In genomic region chr4:6873792-6874461, GRCh38 we compare ENCODE assay signal across 9 cellular contexts. TPM values are rescaled to one million over a fixed set of nuclear protein-coding genes. Genes with fewer than 3 reads are reported as not detected.
DNase-seq lines count a peak whose midpoint lies in the region; ATAC-seq, FAIRE-seq and TF ChIP-seq lines count a peak whose summit lies in the region.
"Had no signal": no experiment of that assay in that cellular context is flagged by ENCODE, and none has a peak within 500 bp of the region (broad histone marks: within the 10 kb centered on the region; RNA-seq: fewer than 3 reads in every experiment).

No MANE protein-coding gene starts in this region.

- H3K4me2 ChIP-seq in endothelial cell of umbilical vein (ENCODE audit: insufficient read depth, low read length), result no peak overlapping the region

- POLR2A ChIA-PET in endothelial cell of umbilical vein (lab: Charles Lee), result no interaction called here
- POLR2A ChIA-PET in naive thymus-derived CD8-positive, alpha-beta T cell (lab: Charles Lee), result interaction anchor here (0.8 to 4.5 kb wide), 13 partner anchors 10 to 233 kb away, joined by 3 to 46 read pairs (median 4); partner anchors contain the start of genes BLOC1S4, MRFAP1 and TBC1D14

- H3K9me3 ChIP-seq in endothelial cell of umbilical vein (replicated peaks; ENCODE audit: control insufficient read depth, insufficient read depth, low read length), result no peaks in the 10 kb centered on the region

- no peak overlapping the region for H3K9ac ChIP-seq in endothelial cell of umbilical vein (replicated peaks; ENCODE audit: extremely low read depth, insufficient read depth, low read length)

- H3K36me3 Mint-ChIP-seq in activated CD8-positive, alpha-beta memory T cell treated with anti-CD3 and anti-CD28 coated beads, Interleukin-2, amount 10 ng/mL, durations not matched to agents 7 days and 5 days, result peaks cover 20% of the 10 kb centered on the region
- H3K36me3 Mint-ChIP-seq in naive thymus-derived CD8-positive, alpha-beta T cell, result peaks cover 3 to 60% (median 4%) of the 10 kb centered on the region in 3 donors
- peaks cover 39% of the 10 kb centered on the region for H3K36me3 Mint-ChIP-seq in stimulated activated memory B cell treated with anti-CD40 and anti-IgM and Interleukin-4, amounts not matched to agents 10 μg/mL and 1 μg/mL and 100 μg/mL, for 72 hours

- no peak overlapping the region for H3K4me3 ChIP-seq in endothelial cell of umbilical vein (replicated peaks in 1 of 3; ENCODE audit: insufficient read depth in 1 of 3, low read depth in 1 of 3, low read length in 3 of 3)

- peaks cover 9% of the 10 kb centered on the region for H3K4me1 Mint-ChIP-seq in activated CD8-positive, alpha-beta memory T cell treated with anti-CD3 and anti-CD28 coated beads, Interleukin-2, amount 10 ng/mL, durations not matched to agents 7 days and 5 days
- peaks cover 0 to 22% (median 7%) of the 10 kb centered on the region in 4 donors for H3K4me1 Mint-ChIP-seq in naive thymus-derived CD8-positive, alpha-beta T cell
- H3K4me1 Mint-ChIP-seq in stimulated activated memory B cell treated with anti-CD40 and anti-IgM and Interleukin-4, amounts not matched to agents 10 μg/mL and 1 μg/mL and 100 μg/mL, for 72 hours, result peaks cover 17% of the 10 kb centered on the region

- peak; percentile 97 for ATAC-seq in activated CD8-positive, alpha-beta memory T cell treated with anti-CD3 and anti-CD28 coated beads, Interleukin-2, amount 10 ng/mL, durations not matched to agents 7 days and 5 days
- ATAC-seq in naive thymus-derived CD8-positive, alpha-beta T cell, result peak; percentile 93 to 97
- peak; percentile 78 for ATAC-seq in stimulated activated memory B cell treated with anti-CD40 and anti-IgM and Interleukin-4, amounts not matched to agents 10 μg/mL and 1 μg/mL and 100 μg/mL, for 72 hours

- no peak overlapping the region for H2AFZ ChIP-seq in endothelial cell of umbilical vein (ENCODE audit: low read depth, low read length)

- no peaks in the 10 kb centered on the region for H3K4me1 ChIP-seq in endothelial cell of umbilical vein (ENCODE audit: control insufficient read depth, extremely low read depth, insufficient read depth, low read length)

- no peaks in the 10 kb centered on the region for H3K9me3 Mint-ChIP-seq in activated CD8-positive, alpha-beta memory T cell treated with anti-CD3 and anti-CD28 coated beads, Interleukin-2, amount 10 ng/mL, durations not matched to agents 7 days and 5 days (ENCODE audit: low read depth)
- no peaks in the 10 kb centered on the region for H3K9me3 Mint-ChIP-seq in naive thymus-derived CD8-positive, alpha-beta T cell
- H3K9me3 Mint-ChIP-seq in stimulated activated memory B cell treated with anti-CD40 and anti-IgM and Interleukin-4, amounts not matched to agents 10 μg/mL and 1 μg/mL and 100 μg/mL, for 72 hours, result no peaks in the 10 kb centered on the region
- H3K9me3 Mint-ChIP-seq: dendritic cell treated with granulocyte-macrophage colony-stimulating factor and Interleukin-4, amounts not matched to agents 40 ng/mL and 50 ng/mL, for 4 days had no signal

- H3K79me2 ChIP-seq in endothelial cell of umbilical vein (ENCODE audit: control insufficient read depth, insufficient read depth, low read length), result no peaks in the 10 kb centered on the region

- H3K36me3 ChIP-seq in endothelial cell of umbilical vein (ENCODE audit: control insufficient read depth in 2 of 2, extremely low read depth in 1 of 2, insufficient read depth in 2 of 2, low read length in 2 of 2), result peaks cover 6 to 36% of the 10 kb centered on the region in 2 experiments

- no peaks in the 10 kb centered on the region for H3K27me3 Mint-ChIP-seq in activated CD8-positive, alpha-beta memory T cell treated with anti-CD3 and anti-CD28 coated beads, Interleukin-2, amount 10 ng/mL, durations not matched to agents 7 days and 5 days
- H3K27me3 Mint-ChIP-seq in naive thymus-derived CD8-positive, alpha-beta T cell, result no peaks in the 10 kb centered on the region
- H3K27me3 Mint-ChIP-seq in stimulated activated memory B cell treated with anti-CD40 and anti-IgM and Interleukin-4, amounts not matched to agents 10 μg/mL and 1 μg/mL and 100 μg/mL, for 72 hours, result no peaks in the 10 kb centered on the region
- H3K27me3 Mint-ChIP-seq: dendritic cell treated with granulocyte-macrophage colony-stimulating factor and Interleukin-4, amounts not matched to agents 40 ng/mL and 50 ng/mL, for 4 days had no signal

- dilution Hi-C loops in endothelial cell of umbilical vein (cut with MboI; ENCODE audit: extremely low pct_ligation_motif_present, low sequenced_read_pairs), result no loop called here

- no peak overlapping the region for H3K27ac ChIP-seq in endothelial cell of umbilical vein (ENCODE audit: insufficient read depth, low read depth, low read length)

- no peaks in the 10 kb centered on the region for H3K27me3 ChIP-seq in endothelial cell of umbilical vein (ENCODE audit: control insufficient read depth in 2 of 2, insufficient read depth in 2 of 2, low read length in 2 of 2)

- TF ChIP-seq CTCF in endothelial cell of umbilical vein (IDR thresholded peaks at IDR 0.05; ENCODE audit: extremely low read depth in 1 of 2, insufficient read depth in 1 of 2, low read depth in 1 of 2, low read length in 2 of 2), result peak; percentile 83 to 88

- no peak overlapping the region for H3K27ac Mint-ChIP-seq in activated CD8-positive, alpha-beta memory T cell treated with anti-CD3 and anti-CD28 coated beads, Interleukin-2, amount 10 ng/mL, durations not matched to agents 7 days and 5 days
- peak overlapping the region in 5 of 10 donors; percentile 17 to 69 (median 60) for H3K27ac Mint-ChIP-seq in naive thymus-derived CD8-positive, alpha-beta T cell
- H3K27ac Mint-ChIP-seq in stimulated activated memory B cell treated with anti-CD40 and anti-IgM and Interleukin-4, amounts not matched to agents 10 μg/mL and 1 μg/mL and 100 μg/mL, for 72 hours, result no peak overlapping the region
- H3K27ac Mint-ChIP-seq: dendritic cell treated with granulocyte-macrophage colony-stimulating factor and Interleukin-4, amounts not matched to agents 40 ng/mL and 50 ng/mL, for 4 days had no signal

- intact Hi-C loops in endothelial cell of umbilical vein (cut with micrococcal nuclease), result loop anchor here (1.0 kb wide), 2 partner anchors 91 to 154 kb away; no protein-coding TSS in a partner anchor

- CTCF ChIA-PET in activated CD8-positive, alpha-beta memory T cell treated with anti-CD3 and anti-CD28 coated beads, Interleukin-2, amount 10 ng/mL, durations not matched to agents 7 days and 5 days (lab: Charles Lee), result interaction anchor here (0.6 to 5.8 kb wide), 63 partner anchors 8 to 542 kb away, joined by 3 to 174 read pairs (median 5); partner anchors contain the start of genes BLOC1S4, GRPEL1, KIAA0232 and MRFAP1
- CTCF ChIA-PET in endothelial cell of umbilical vein (lab: Charles Lee), result interaction anchor here (0.5 to 7.8 kb wide), 49 partner anchors 11 to 233 kb away, joined by 3 to 353 read pairs (median 5); partner anchors contain the start of genes BLOC1S4, MRFAP1, MRFAP1L1 and TBC1D14

- H3K4me3 Mint-ChIP-seq in activated CD8-positive, alpha-beta memory T cell treated with anti-CD3 and anti-CD28 coated beads, Interleukin-2, amount 10 ng/mL, durations not matched to agents 7 days and 5 days, result no peak overlapping the region
- H3K4me3 Mint-ChIP-seq in naive thymus-derived CD8-positive, alpha-beta T cell, result no peak overlapping the region
- no peak overlapping the region for H3K4me3 Mint-ChIP-seq in stimulated activated memory B cell treated with anti-CD40 and anti-IgM and Interleukin-4, amounts not matched to agents 10 μg/mL and 1 μg/mL and 100 μg/mL, for 72 hours
- H3K4me3 Mint-ChIP-seq: dendritic cell treated with granulocyte-macrophage colony-stimulating factor and Interleukin-4, amounts not matched to agents 40 ng/mL and 50 ng/mL, for 4 days had no signal

- peak; percentile 65 for FAIRE-seq in endothelial cell of umbilical vein (lab: Jason Lieb, UNC)

- TF ChIP-seq POLR2A in endothelial cell of umbilical vein (IDR thresholded peaks at IDR 0.05; ENCODE audit: low read depth, low read length), result no peak

- H3K9me1 ChIP-seq in endothelial cell of umbilical vein (replicated peaks; ENCODE audit: control insufficient read depth, extremely low read depth, insufficient read depth, low read length), result no peaks in the 10 kb centered on the region

- peak; percentile 48 for DNase-seq in DMS53 treated with DMSO at 0.1 percent for 48 hours (lab: John Stamatoyannopoulos, UW; ENCODE audit: unreplicated experiment)
- DNase-seq in H4 (ENCODE audit: low spot score), result peak; percentile 54
- DNase-seq in NCI-H2196 treated with DMSO at 0.1 percent for 48 hours (lab: John Stamatoyannopoulos, UW; ENCODE audit: unreplicated experiment), result peak; percentile 25
- DNase-seq in activated CD8-positive, alpha-beta memory T cell treated with anti-CD3 and anti-CD28 coated beads, Interleukin-2, amount 10 ng/mL, durations not matched to agents 7 days and 5 days, result peak; percentile 88
- peak; percentile 69 for DNase-seq in endothelial cell of umbilical vein (ENCODE audit: low read depth, low spot score)
- peak; percentile 56 to 90 (median 76) for DNase-seq in naive thymus-derived CD8-positive, alpha-beta T cell
- DNase-seq in GOT3 (lab: John Stamatoyannopoulos, UW), result no peak

- no peaks in the 10 kb centered on the region for H4K20me1 ChIP-seq in endothelial cell of umbilical vein (replicated peaks; ENCODE audit: control insufficient read depth, extremely low read depth, insufficient read depth, low read length)

- BruUV-seq in endothelial cell of umbilical vein (replicated peaks; lab: Mats Ljungman, UMichigan), result no TSS peak

TF ChIP-seq in endothelial cell of umbilical vein, 7 proteins besides CTCF, POLR2A, EP300 and RAD21 (continues in another document):
- TF ChIP-seq FOS (IDR thresholded peaks at IDR 0.05; ENCODE audit: borderline replicate concordance, insufficient read depth, low read length) (no peak), MYC (IDR thresholded peaks at IDR 0.05; ENCODE audit: low read depth, low read length) (no peak), POLR2AphosphoS5 (IDR thresholded peaks at IDR 0.05; ENCODE audit: insufficient read depth, low read depth, low read length) (no peak), EZH2 (IDR thresholded peaks at IDR 0.05; ENCODE audit: borderline replicate concordance, low read depth, low read length, severe bottlenecking) (no peak)

RNA-seq across cellular contexts. Expression of gene TBC1D14, which starts 35.7 kb away (rescaled TPM):
- 38.9 and 43.0 TPM in 2 replicates for total RNA-seq in H4 (2014; rRNA removed; shearing (Covaris generic))
- 10 to 100 TPM; 49.0 to 49.1 TPM for total RNA-seq in activated CD8-positive, alpha-beta memory T cell treated with anti-CD3 and anti-CD28 coated beads, Interleukin-2, amount 10 ng/mL, durations not matched to agents 7 days and 5 days
- 23.3 and 24.8 TPM in 2 replicates for total RNA-seq in endothelial cell of umbilical vein
- 22.2 and 23.7 TPM in 2 replicates for polyA plus RNA-seq in endothelial cell of umbilical vein
- 23.4 and 23.9 TPM in 2 replicates for polyA plus RNA-seq in endothelial cell of umbilical vein (2011; cell fraction: cytosol; rRNA removed)
- 25.6 and 30.0 TPM in 2 replicates for polyA plus RNA-seq in endothelial cell of umbilical vein (2011; cell fraction: nucleus; rRNA removed)
- polyA plus RNA-seq in endothelial cell of umbilical vein (2012), result 21.0 and 23.3 TPM in 2 replicates
- 28.1 and 29.0 TPM in 2 replicates for polyA minus RNA-seq in endothelial cell of umbilical vein
- polyA minus RNA-seq in endothelial cell of umbilical vein (2011; cell fraction: cytosol; rRNA and poly(A)+ RNA removed), result 16.4 TPM
- polyA minus RNA-seq in endothelial cell of umbilical vein (2011; cell fraction: nucleus; rRNA and poly(A)+ RNA removed), result 13.9 and 14.3 TPM in 2 replicates
- total RNA-seq in naive thymus-derived CD8-positive, alpha-beta T cell, result 10 to 100 TPM; 77.3 to 78.2 TPM
- polyA plus RNA-seq in naive thymus-derived CD8-positive, alpha-beta T cell, result 10 to 100 TPM; 34.8 to 47.0 (median 36.7) TPM
